Comparison of ENCODE assay signal across 1 cellular context in the genomic region with DNA sequence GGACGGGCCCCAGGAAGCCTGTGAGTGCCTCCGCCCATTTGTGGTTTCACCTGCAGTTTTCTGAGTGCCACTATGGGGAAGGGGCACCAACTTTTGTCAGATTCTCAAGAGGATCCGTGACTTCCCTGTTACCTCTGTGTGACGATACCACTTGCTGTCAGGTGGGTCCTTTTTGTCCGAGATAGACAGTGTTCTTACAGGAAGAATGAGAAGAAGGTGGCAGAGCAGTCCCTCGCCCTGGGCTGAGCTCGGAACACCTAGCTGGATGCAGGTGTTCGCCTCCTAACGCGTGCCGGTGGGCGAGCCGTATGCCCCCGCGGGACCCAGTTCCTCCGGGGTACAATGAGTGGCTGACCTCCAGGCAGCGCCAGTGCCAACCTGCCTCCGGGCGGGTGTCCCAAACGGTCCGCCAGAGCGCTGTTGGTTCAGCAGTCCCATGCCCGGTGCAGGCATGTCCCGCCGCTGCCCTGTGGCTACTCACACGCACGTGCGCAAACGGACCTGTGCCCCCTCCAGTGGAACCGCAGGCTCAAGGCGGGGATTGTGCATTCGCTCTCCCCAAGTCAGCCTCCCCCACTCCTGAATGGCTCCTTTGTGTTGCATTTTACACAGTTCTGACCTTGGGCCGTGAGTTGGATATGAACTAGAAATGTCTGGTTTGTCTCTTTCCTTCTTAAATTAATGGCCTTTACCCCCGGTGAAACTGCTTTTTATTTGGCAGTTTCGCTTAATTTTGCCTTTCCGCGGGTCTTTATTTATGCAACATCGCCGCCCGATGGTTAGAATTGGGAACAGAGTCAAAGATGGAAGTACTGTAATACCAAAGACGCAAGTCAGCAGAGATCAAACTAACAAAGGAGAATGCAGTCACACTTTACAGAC.
TF ChIP-seq lines count a peak whose summit lies in the region.

No MANE protein-coding gene starts in this region.

TF ChIP-seq in SK-N-SH, 30 proteins besides CTCF, POLR2A, EP300 and RAD21 (continued from another document):
- TF ChIP-seq FOSL2 (IDR thresholded peaks at IDR 0.05; ENCODE audit: borderline replicate concordance, low read depth) (no peak), NFIC (IDR thresholded peaks at IDR 0.05; ENCODE audit: borderline replicate concordance) (no peak; the same call in 1 of the 2 replicates), TEAD4 (IDR thresholded peaks at IDR 0.05; ENCODE audit: borderline replicate concordance, insufficient read depth) (no peak), MEF2A (IDR thresholded peaks at IDR 0.05; ENCODE audit: borderline replicate concordance, low read depth) (no peak), GABPA (IDR thresholded peaks at IDR 0.05; ENCODE audit: low read depth) (no peak), RFX5 (IDR thresholded peaks at IDR 0.05; ENCODE audit: low read length) (no peak), POLR2AphosphoS5 (IDR thresholded peaks at IDR 0.05; ENCODE audit: low read depth, low read length) (no peak; the same call in 1 of the 2 replicates), EZH2phosphoT487 (IDR thresholded peaks at IDR 0.05; ENCODE audit: borderline replicate concordance, low read depth) (no peak), RCOR1 (IDR thresholded peaks at IDR 0.05; ENCODE audit: low read length) (no peak), ELF1 (IDR thresholded peaks at IDR 0.05) (no peak), SIN3A (IDR thresholded peaks at IDR 0.05; ENCODE audit: borderline replicate concordance, low read depth, low read length) (no peak), YY1 (IDR thresholded peaks at IDR 0.05; ENCODE audit: low read depth) (peak; percentile 59; the same call in 1 of the 2 replicates), FOXJ3 (CRISPR knock-in tag; IDR thresholded peaks at IDR 0.05) (no peak), SMC3 (IDR thresholded peaks at IDR 0.05; ENCODE audit: low read depth, low read length) (peak; percentile 80), FOXM1 (IDR thresholded peaks at IDR 0.05; ENCODE audit: low read depth) (0 out of 2 replicates have a peak, but pooled peaks have one; percentile 23), TCF12 (IDR thresholded peaks at IDR 0.05) (0 out of 2 replicates have a peak, but pooled peaks have one; percentile 30), MXI1 (IDR thresholded peaks at IDR 0.05; ENCODE audit: low read depth, low read length) (peak; percentile 85), GATA2 (CRISPR knock-in tag; IDR thresholded peaks at IDR 0.05) (no peak), JUND (IDR thresholded peaks at IDR 0.05) (no peak), CHD2 (IDR thresholded peaks at IDR 0.05; ENCODE audit: low read length, partially characterized antibody) (peak; percentile 14), NRF1 (IDR thresholded peaks at IDR 0.05; ENCODE audit: low read depth, low read length) (peak; percentile 6; the same call in 1 of the 2 replicates), TAF1 (IDR thresholded peaks at IDR 0.05; ENCODE audit: borderline replicate concordance, low read depth, low read length) (no peak; the same call in 1 of the 2 replicates)
- TF ChIP-seq, protein P1, sequence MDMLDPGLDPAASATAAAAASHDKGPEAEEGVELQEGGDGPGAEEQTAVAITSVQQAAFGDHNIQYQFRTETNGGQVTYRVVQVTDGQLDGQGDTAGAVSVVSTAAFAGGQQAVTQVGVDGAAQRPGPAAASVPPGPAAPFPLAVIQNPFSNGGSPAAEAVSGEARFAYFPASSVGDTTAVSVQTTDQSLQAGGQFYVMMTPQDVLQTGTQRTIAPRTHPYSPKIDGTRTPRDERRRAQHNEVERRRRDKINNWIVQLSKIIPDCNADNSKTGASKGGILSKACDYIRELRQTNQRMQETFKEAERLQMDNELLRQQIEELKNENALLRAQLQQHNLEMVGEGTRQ (IDR thresholded peaks at IDR 0.05; ENCODE audit: borderline replicate concordance, low read depth, low read length): no peak
- TF ChIP-seq, protein P2, sequence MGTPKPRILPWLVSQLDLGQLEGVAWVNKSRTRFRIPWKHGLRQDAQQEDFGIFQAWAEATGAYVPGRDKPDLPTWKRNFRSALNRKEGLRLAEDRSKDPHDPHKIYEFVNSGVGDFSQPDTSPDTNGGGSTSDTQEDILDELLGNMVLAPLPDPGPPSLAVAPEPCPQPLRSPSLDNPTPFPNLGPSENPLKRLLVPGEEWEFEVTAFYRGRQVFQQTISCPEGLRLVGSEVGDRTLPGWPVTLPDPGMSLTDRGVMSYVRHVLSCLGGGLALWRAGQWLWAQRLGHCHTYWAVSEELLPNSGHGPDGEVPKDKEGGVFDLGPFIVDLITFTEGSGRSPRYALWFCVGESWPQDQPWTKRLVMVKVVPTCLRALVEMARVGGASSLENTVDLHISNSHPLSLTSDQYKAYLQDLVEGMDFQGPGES (IDR thresholded peaks at IDR 0.05; ENCODE audit: low read depth, low read length): no peak
- TF ChIP-seq, protein P3, sequence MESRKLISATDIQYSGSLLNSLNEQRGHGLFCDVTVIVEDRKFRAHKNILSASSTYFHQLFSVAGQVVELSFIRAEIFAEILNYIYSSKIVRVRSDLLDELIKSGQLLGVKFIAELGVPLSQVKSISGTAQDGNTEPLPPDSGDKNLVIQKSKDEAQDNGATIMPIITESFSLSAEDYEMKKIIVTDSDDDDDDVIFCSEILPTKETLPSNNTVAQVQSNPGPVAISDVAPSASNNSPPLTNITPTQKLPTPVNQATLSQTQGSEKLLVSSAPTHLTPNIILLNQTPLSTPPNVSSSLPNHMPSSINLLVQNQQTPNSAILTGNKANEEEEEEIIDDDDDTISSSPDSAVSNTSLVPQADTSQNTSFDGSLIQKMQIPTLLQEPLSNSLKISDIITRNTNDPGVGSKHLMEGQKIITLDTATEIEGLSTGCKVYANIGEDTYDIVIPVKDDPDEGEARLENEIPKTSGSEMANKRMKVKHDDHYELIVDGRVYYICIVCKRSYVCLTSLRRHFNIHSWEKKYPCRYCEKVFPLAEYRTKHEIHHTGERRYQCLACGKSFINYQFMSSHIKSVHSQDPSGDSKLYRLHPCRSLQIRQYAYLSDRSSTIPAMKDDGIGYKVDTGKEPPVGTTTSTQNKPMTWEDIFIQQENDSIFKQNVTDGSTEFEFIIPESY (IDR thresholded peaks at IDR 0.05; ENCODE audit: borderline replicate concordance, low read depth): no peak
- TF ChIP-seq, protein P4, sequence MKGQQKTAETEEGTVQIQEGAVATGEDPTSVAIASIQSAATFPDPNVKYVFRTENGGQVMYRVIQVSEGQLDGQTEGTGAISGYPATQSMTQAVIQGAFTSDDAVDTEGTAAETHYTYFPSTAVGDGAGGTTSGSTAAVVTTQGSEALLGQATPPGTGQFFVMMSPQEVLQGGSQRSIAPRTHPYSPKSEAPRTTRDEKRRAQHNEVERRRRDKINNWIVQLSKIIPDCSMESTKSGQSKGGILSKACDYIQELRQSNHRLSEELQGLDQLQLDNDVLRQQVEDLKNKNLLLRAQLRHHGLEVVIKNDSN (IDR thresholded peaks at IDR 0.05; ENCODE audit: borderline replicate concordance, low read depth): no peak
- TF ChIP-seq, protein P5, sequence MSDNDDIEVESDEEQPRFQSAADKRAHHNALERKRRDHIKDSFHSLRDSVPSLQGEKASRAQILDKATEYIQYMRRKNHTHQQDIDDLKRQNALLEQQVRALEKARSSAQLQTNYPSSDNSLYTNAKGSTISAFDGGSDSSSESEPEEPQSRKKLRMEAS (IDR thresholded peaks at IDR 0.05; ENCODE audit: low read depth): peak; percentile 86
- TF ChIP-seq, protein P6, sequence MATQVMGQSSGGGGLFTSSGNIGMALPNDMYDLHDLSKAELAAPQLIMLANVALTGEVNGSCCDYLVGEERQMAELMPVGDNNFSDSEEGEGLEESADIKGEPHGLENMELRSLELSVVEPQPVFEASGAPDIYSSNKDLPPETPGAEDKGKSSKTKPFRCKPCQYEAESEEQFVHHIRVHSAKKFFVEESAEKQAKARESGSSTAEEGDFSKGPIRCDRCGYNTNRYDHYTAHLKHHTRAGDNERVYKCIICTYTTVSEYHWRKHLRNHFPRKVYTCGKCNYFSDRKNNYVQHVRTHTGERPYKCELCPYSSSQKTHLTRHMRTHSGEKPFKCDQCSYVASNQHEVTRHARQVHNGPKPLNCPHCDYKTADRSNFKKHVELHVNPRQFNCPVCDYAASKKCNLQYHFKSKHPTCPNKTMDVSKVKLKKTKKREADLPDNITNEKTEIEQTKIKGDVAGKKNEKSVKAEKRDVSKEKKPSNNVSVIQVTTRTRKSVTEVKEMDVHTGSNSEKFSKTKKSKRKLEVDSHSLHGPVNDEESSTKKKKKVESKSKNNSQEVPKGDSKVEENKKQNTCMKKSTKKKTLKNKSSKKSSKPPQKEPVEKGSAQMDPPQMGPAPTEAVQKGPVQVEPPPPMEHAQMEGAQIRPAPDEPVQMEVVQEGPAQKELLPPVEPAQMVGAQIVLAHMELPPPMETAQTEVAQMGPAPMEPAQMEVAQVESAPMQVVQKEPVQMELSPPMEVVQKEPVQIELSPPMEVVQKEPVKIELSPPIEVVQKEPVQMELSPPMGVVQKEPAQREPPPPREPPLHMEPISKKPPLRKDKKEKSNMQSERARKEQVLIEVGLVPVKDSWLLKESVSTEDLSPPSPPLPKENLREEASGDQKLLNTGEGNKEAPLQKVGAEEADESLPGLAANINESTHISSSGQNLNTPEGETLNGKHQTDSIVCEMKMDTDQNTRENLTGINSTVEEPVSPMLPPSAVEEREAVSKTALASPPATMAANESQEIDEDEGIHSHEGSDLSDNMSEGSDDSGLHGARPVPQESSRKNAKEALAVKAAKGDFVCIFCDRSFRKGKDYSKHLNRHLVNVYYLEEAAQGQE (IDR thresholded peaks at IDR 0.05; ENCODE audit: low read depth, low read length): no peak
- TF ChIP-seq, protein P7, sequence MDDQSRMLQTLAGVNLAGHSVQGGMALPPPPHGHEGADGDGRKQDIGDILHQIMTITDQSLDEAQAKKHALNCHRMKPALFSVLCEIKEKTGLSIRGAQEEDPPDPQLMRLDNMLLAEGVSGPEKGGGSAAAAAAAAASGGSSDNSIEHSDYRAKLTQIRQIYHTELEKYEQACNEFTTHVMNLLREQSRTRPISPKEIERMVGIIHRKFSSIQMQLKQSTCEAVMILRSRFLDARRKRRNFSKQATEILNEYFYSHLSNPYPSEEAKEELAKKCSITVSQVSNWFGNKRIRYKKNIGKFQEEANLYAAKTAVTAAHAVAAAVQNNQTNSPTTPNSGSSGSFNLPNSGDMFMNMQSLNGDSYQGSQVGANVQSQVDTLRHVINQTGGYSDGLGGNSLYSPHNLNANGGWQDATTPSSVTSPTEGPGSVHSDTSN (IDR thresholded peaks at IDR 0.05): no peak
